ENCODE assay signal across 9 cellular contexts in the genomic region with DNA sequence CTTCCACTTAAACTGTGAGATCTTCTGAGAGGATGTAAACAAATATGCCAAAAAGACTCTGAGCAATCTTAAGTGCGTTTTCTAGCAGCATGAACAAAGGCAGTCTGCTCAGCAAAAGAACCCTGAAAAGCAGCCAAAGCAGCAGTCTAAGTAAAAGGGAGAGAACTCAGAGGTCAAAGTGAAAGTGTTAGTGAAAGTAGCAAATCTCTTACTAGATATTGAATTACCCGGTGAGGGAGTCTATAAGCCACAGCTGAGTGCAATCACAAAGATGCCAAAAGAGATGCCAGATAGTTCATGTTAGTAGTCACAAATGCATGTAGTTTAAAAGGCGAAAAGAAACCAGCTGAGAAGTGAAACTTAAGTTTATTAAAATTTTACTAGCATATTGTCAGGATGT. TPM values are rescaled to one million over a fixed set of nuclear protein-coding genes. Genes with fewer than 3 reads are reported as not detected.
DNase-seq lines count a peak whose midpoint lies in the region; ATAC-seq, FAIRE-seq and TF ChIP-seq lines count a peak whose summit lies in the region.
"Had no signal": no experiment of that assay in that cellular context is flagged by ENCODE, and none has a peak within 500 bp of the region (broad histone marks: within the 10 kb centered on the region; RNA-seq: fewer than 3 reads in every experiment).

No MANE protein-coding gene starts in this region.

- H3K36me3 ChIP-seq in keratinocyte (ENCODE audit: control insufficient read depth in 2 of 2, extremely low read depth in 1 of 2, insufficient read depth in 2 of 2, low read length in 2 of 2) (no peaks in the 10 kb centered on the region), vagina (no peaks in the 10 kb centered on the region), tibial artery (no peaks in the 10 kb centered on the region), spleen (no peaks in the 10 kb centered on the region)

- H3K79me2 ChIP-seq in keratinocyte (ENCODE audit: control insufficient read depth, insufficient read depth, low read length), result no peaks in the 10 kb centered on the region

- intact Hi-C loops in vagina (cut with DNase I) (no loop called here), tibial artery (cut with DNase I; ENCODE audit: low total_unique reads) (no loop called here), spleen (cut with DNase I; ENCODE audit: low total_unique reads) (no loop called here)

- peak overlapping the region; percentile 78 for H2AFZ ChIP-seq in keratinocyte (ENCODE audit: control insufficient read depth, low read length)

- H3K27ac ChIP-seq in keratinocyte (ENCODE audit: control insufficient read depth, insufficient read depth, low read length), result no peak overlapping the region
- H3K27ac ChIP-seq in vagina, result no peak overlapping the region
- no peak overlapping the region for H3K27ac ChIP-seq in tibial artery
- no peak overlapping the region for H3K27ac ChIP-seq in spleen

- H3K27me3 ChIP-seq in keratinocyte (ENCODE audit: control insufficient read depth, extremely low read depth, insufficient read depth, low read length), result no peaks in the 10 kb centered on the region
- H3K27me3 ChIP-seq in vagina, result no peaks in the 10 kb centered on the region
- no peaks in the 10 kb centered on the region for H3K27me3 ChIP-seq in tibial artery
- no peaks in the 10 kb centered on the region for H3K27me3 ChIP-seq in spleen (replicated peaks in 1 of 7)

- H3K4me2 ChIP-seq in keratinocyte (ENCODE audit: control insufficient read depth, extremely low read depth, insufficient read depth, low read depth, low read length), result peak overlapping the region; percentile 57

- no peaks in the 10 kb centered on the region for H4K20me1 ChIP-seq in keratinocyte (ENCODE audit: control insufficient read depth, extremely low read depth, insufficient read depth, low read length)

- FAIRE-seq in keratinocyte (lab: Jason Lieb, UNC), result peak; percentile 32

- no peak for TF ChIP-seq POLR2A in vagina (IDR thresholded peaks at IDR 0.05)
- no peak for TF ChIP-seq POLR2A in spleen (IDR thresholded peaks at IDR 0.05)

- H3K9me3 ChIP-seq in keratinocyte (ENCODE audit: control insufficient read depth, low read depth, low read length), result no peaks in the 10 kb centered on the region
- H3K9me3 ChIP-seq in vagina, result no peaks in the 10 kb centered on the region
- no peaks in the 10 kb centered on the region for H3K9me3 ChIP-seq in tibial artery
- no peaks in the 10 kb centered on the region for H3K9me3 ChIP-seq in spleen

- no peak for TF ChIP-seq CTCF in keratinocyte (optimal IDR thresholded peaks at IDR 0.05 in 1 of 3, IDR thresholded peaks at IDR 0.05 in 1 of 3, conservative IDR thresholded peaks at IDR 0.05 in 1 of 3; ENCODE audit: extremely low read depth in 1 of 3, insufficient read depth in 2 of 3, low read length in 3 of 3)
- TF ChIP-seq CTCF in vagina (IDR thresholded peaks at IDR 0.05), result no peak
- TF ChIP-seq CTCF in tibial artery (IDR thresholded peaks at IDR 0.05), result no peak
- TF ChIP-seq CTCF in spleen (IDR thresholded peaks at IDR 0.05 in 8 of 11, conservative IDR thresholded peaks at IDR 0.05 in 3 of 11), result no peak

- dilution Hi-C loops in keratinocyte (cut with MboI; ENCODE audit: extremely low pct_ligation_motif_present, low sequenced_read_pairs), result no loop called here

- WGBS in spleen, 5 donors, result 37 to 54% (median 46%) methylated on average over 3 of the region's 3 CpGs

- H3K9ac ChIP-seq in keratinocyte (ENCODE audit: control insufficient read depth, extremely low read depth, insufficient read depth, low read length), result no peak overlapping the region

- peaks cover 9% of the 10 kb centered on the region for H3K4me1 ChIP-seq in keratinocyte (ENCODE audit: control insufficient read depth, extremely low read depth, insufficient read depth, low read length)
- no peaks in the 10 kb centered on the region for H3K4me1 ChIP-seq in vagina
- H3K4me1 ChIP-seq in tibial artery, result peaks cover 0 to 9% (median 0%) of the 10 kb centered on the region in 4 donors
- H3K4me1 ChIP-seq in spleen, result peaks cover 0 to 5% (median 0%) of the 10 kb centered on the region in 6 donors

- no peaks in the 10 kb centered on the region for H3K9me1 ChIP-seq in keratinocyte (ENCODE audit: control insufficient read depth, extremely low read depth, insufficient read depth, low read length)

- peak; percentile 99 for ATAC-seq in GM18508 (IDR thresholded peaks at IDR 0.05; ENCODE audit: insufficient read depth, unreplicated experiment)
- ATAC-seq in GM21576 (IDR thresholded peaks at IDR 0.05; ENCODE audit: unreplicated experiment), result peak; percentile 100

- DNase-seq in LHCN-M2 (ENCODE audit: low read depth) (peak; percentile 62), keratinocyte (ENCODE audit: low read depth, low spot score) (no peak), vagina (ENCODE audit: extremely low spot score in 2 of 2) (no peak), tibial artery (no peak), spleen (no peak)
- DNase-seq in activated CD4-positive, alpha-beta T cell treated with anti-CD3 and anti-CD28 coated beads, Interleukin-2, amount 50 U/mL, for 1 hour, result no peak

- H3K4me3 ChIP-seq in keratinocyte (ENCODE audit: control insufficient read depth in 2 of 3, extremely low read depth in 1 of 3, insufficient read depth in 2 of 3, low read depth in 1 of 3, low read length in 3 of 3) (peak overlapping the region in 1 of 3 experiments; percentile 11), vagina (no peak overlapping the region), tibial artery (no peak overlapping the region), spleen (no peak overlapping the region)

RNA-seq across cellular contexts. Expression of gene GNRHR, which starts 7.9 kb away (rescaled TPM):
- total RNA-seq in LHCN-M2 (2014; rRNA removed) (not detected in 2 replicates), vagina (not detected), spleen (under 1 TPM in 1 of 7 donors, not detected in 6; 0.37 TPM)
- polyA plus RNA-seq in LHCN-M2 (2012), result not detected
- polyA plus RNA-seq in keratinocyte (0.17 to 0.45 TPM (median 0.24 TPM) in 3 replicates), spleen (not detected)
- not detected for polyA plus RNA-seq in keratinocyte (2011; ENCODE audit: low read depth)
- polyA plus RNA-seq in keratinocyte (2011; cell fraction: cytosol; rRNA removed), result 0.04 and 0.07 TPM in 2 replicates
- polyA plus RNA-seq in keratinocyte (2011; cell fraction: nucleus; rRNA removed), result 0.33 and 0.35 TPM in 2 replicates
- polyA plus RNA-seq in keratinocyte (2012; ENCODE audit: low replicate concordance), result 0.21 TPM in 1 of 2 replicates, not detected in the other
- polyA minus RNA-seq in keratinocyte, result 0.20 to 0.51 TPM in 2 of 3 replicates, not detected in the other
- polyA minus RNA-seq in keratinocyte (2011; cell fraction: cytosol; rRNA and poly(A)+ RNA removed), result not detected
- 0.21 and 0.70 TPM in 2 replicates for polyA minus RNA-seq in keratinocyte (2011; cell fraction: nucleus; rRNA and poly(A)+ RNA removed)
- total RNA-seq: dermis microvascular lymphatic vessel endothelial cell had no signal
